In the genomic region with DNA sequence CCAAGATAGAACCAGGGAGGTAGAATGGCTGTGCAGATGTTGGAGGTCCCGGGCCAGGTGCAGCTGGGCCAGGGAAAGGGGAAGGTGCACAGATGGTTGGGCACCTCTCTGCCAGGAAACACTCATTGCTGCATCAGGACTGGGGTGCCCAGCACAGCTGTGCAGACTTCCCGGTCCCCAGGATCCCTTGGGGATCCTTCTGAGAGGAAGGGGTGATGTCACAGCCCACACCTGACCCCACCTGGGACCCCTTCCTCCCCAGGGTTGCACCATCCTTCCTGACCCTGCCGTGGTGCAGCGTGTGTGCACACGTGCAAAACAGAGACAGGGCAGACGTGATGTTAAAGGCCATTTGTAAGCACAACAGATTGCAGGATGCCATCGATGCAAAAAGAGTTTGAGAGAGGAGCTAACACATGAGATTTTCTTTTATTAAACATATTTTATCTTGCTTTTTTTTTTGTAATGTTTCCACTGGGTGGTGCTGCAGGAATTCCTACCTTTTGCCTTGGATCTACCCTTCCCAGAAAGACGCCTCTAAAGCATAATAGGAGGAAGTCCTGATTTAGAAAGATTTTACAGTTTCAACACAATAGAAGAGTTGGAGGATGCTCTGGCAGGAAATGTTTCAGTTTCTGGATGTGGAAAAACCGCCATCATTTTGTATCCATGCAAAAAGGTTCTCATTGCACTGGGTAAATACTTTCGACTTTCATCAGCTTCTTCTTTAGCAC, we compare ENCODE assay signal across 9 cellular contexts. TPM values are rescaled to one million over a fixed set of nuclear protein-coding genes. Genes with fewer than 3 reads are reported as not detected.
DNase-seq lines count a peak whose midpoint lies in the region; ATAC-seq, FAIRE-seq and TF ChIP-seq lines count a peak whose summit lies in the region.
"Had no signal": no experiment of that assay in that cellular context is flagged by ENCODE, and none has a peak within 500 bp of the region (broad histone marks: within the 10 kb centered on the region; RNA-seq: fewer than 3 reads in every experiment).

No MANE protein-coding gene starts in this region.

- no peak overlapping the region for H2AK5ac ChIP-seq in H1 (ENCODE audit: low read depth, low read length)

- no peak overlapping the region for H3K56ac ChIP-seq in H1 (replicated peaks; ENCODE audit: insufficient read length, low read depth, low read length)

- H3K36me3 ChIP-seq in OCI-LY3 (replicated peaks; ENCODE audit: low read depth, low read length) (peaks cover 35% of the 10 kb centered on the region), H1 (ENCODE audit: control insufficient read depth in 2 of 4, insufficient read depth in 4 of 4, low read length in 3 of 4) (no peaks in the 10 kb centered on the region)

- H2AFZ ChIP-seq in OCI-LY3 (ENCODE audit: low read depth, low read length) (no peak overlapping the region), H1 (ENCODE audit: low read length) (no peak overlapping the region)

- H3K9ac ChIP-seq in OCI-LY3 (ENCODE audit: low read length) (no peak overlapping the region), H1 (replicated peaks in 1 of 4; ENCODE audit: extremely low read depth in 1 of 4, low read depth in 3 of 4, low read length in 3 of 4) (no peak overlapping the region; a peak in 1 of 7 replicates)

- H3K27ac ChIP-seq in OCI-LY3 (ENCODE audit: low read length) (no peak overlapping the region), H1 (ENCODE audit: low read depth, low read length) (no peak overlapping the region)

- H2BK120ac ChIP-seq in H1 (replicated peaks; ENCODE audit: low read depth, low read length) = no peak overlapping the region

- no peak for TF ChIP-seq CTCF in OCI-LY3 (IDR thresholded peaks at IDR 0.05; ENCODE audit: low read depth, low read length)
- 0 out of 4 replicates have a peak, but pooled peaks of 1 of the 3 experiments have one; percentile 4 for TF ChIP-seq CTCF in H1 (IDR thresholded peaks at IDR 0.05; ENCODE audit: control extremely low read depth in 1 of 3, insufficient read depth in 1 of 3, low read depth in 1 of 3, low read length in 3 of 3)
- no peak for TF ChIP-seq CTCF in foreskin fibroblast (IDR thresholded peaks at IDR 0.05; ENCODE audit: low read depth, low read length)
- TF ChIP-seq CTCF in lower leg skin (IDR thresholded peaks at IDR 0.05) = no peak

- CTCF ChIA-PET in H1 (lab: Charles Lee; ENCODE audit: partially characterized antibody) = interaction anchor here (0.6 to 5.9 kb wide), 12 partner anchors 10 to 314 kb away, joined by 3 to 40 read pairs (median 4); no protein-coding TSS in a partner anchor

- H4K8ac ChIP-seq in H1 (ENCODE audit: extremely low read depth, insufficient read depth, low read length) = no peak overlapping the region

- no peak overlapping the region for H4K5ac ChIP-seq in H1 (ENCODE audit: insufficient read length, low read depth, low read length)

- TF ChIP-seq POLR2A in H1 (IDR thresholded peaks at IDR 0.05; ENCODE audit: control extremely low read depth in 1 of 2, low read depth in 2 of 2, low read length in 2 of 2) = no peak
- TF ChIP-seq POLR2A in lower leg skin (IDR thresholded peaks at IDR 0.05) = no peak

- 82% methylated on average over 10 of the region's 10 CpGs; no CpG with 5 or more reads in 1 of the 2 experiments for WGBS in H1 (ENCODE audit: extremely low coverage in 1 of 2, insufficient coverage in 1 of 2, insufficient read length in 1 of 2, insufficient replicate concordance in 2 of 2, low coverage in 1 of 2, low lambda C conversion rate in 2 of 2, missing lambda C conversion rate in 1 of 2), 2 experiments
- WGBS in lower leg skin, 2 donors = 59 to 64% methylated on average over 10 of the region's 10 CpGs

- no peak for TF ChIP-seq EP300 in H1 (IDR thresholded peaks at IDR 0.05; ENCODE audit: borderline replicate concordance in 1 of 2, low read depth in 2 of 2, low read length in 2 of 2)

- peaks cover 93% of the 10 kb centered on the region for H4K20me1 ChIP-seq in OCI-LY3 (ENCODE audit: insufficient read depth, low read length)
- H4K20me1 ChIP-seq in H1 (replicated peaks in 1 of 2; ENCODE audit: control insufficient read depth in 1 of 2, insufficient read depth in 2 of 2, low read length in 2 of 2) = no peaks in the 10 kb centered on the region

- peak; percentile 34 to 36 for TF ChIP-seq RAD21 in H1 (IDR thresholded peaks at IDR 0.05 in 1 of 2, conservative IDR thresholded peaks at IDR 0.05 in 1 of 2; ENCODE audit: low read depth in 2 of 2, low read length in 2 of 2)

- H3K18ac ChIP-seq in H1 (ENCODE audit: extremely low read depth, low read length) = no peak overlapping the region

- no peak for ATAC-seq in HG03442 (IDR thresholded peaks at IDR 0.05; ENCODE audit: unreplicated experiment)

- intact Hi-C loops in lower leg skin (cut with DNase I; ENCODE audit: low total_unique reads) = no loop called here

- H2BK5ac ChIP-seq in H1 (ENCODE audit: low read depth, low read length) = no peak overlapping the region

- POLR2A ChIA-PET in H1 (lab: Charles Lee; ENCODE audit: partially characterized antibody) = interaction anchor here (1.1 to 3.5 kb wide), 2 partner anchors 13 to 191 kb away, joined by 3 to 11 read pairs; partner anchors contain the start of gene CDK17

- no peaks in the 10 kb centered on the region; the same call in 1 of the 2 replicates for H3K23me2 ChIP-seq in H1 (ENCODE audit: low read depth, low read length)

- H2BK20ac ChIP-seq in H1 (ENCODE audit: low read length) = no peak overlapping the region

- no peak overlapping the region for H4K91ac ChIP-seq in H1 (replicated peaks; ENCODE audit: insufficient read length, low read length)

- H3K79me2 ChIP-seq in OCI-LY3 (ENCODE audit: low read length) = peaks cover 99% of the 10 kb centered on the region
- H3K79me2 ChIP-seq in H1 (ENCODE audit: control insufficient read depth in 1 of 2, insufficient read depth in 2 of 2, low read length in 2 of 2) = no peaks in the 10 kb centered on the region

- no peak overlapping the region for H2BK12ac ChIP-seq in H1 (ENCODE audit: low read depth, low read length)

- no peak overlapping the region for H3K4ac ChIP-seq in H1 (replicated peaks; ENCODE audit: insufficient read length, low read depth, low read length)

- no peak overlapping the region for H2BK15ac ChIP-seq in H1 (ENCODE audit: low read length)

- H3K4me1 ChIP-seq in OCI-LY3 (ENCODE audit: low read length) = peaks cover 77% of the 10 kb centered on the region
- H3K4me1 ChIP-seq in H1 (replicated peaks in 1 of 4; ENCODE audit: control insufficient read depth in 3 of 4, insufficient read depth in 4 of 4, low read length in 3 of 4) = peaks cover 0 to 9% (median 3%) of the 10 kb centered on the region in 4 experiments; a peak in 3 of 7 replicates

- no peak overlapping the region for H3K23ac ChIP-seq in H1 (ENCODE audit: insufficient read length)

- no peaks in the 10 kb centered on the region for H3K9me3 ChIP-seq in OCI-LY3 (ENCODE audit: insufficient read depth, low read length)
- no peaks in the 10 kb centered on the region for H3K9me3 ChIP-seq in H1 (ENCODE audit: insufficient read depth in 2 of 2, low read depth in 1 of 2, low read length in 1 of 2)

- H3K4me3 ChIP-seq in OCI-LY3 (ENCODE audit: low read length) (peak overlapping the region; percentile 1; the same call in 1 of the 2 replicates), H1 (ENCODE audit: extremely low read depth in 1 of 4, insufficient read depth in 2 of 4, low read depth in 3 of 4, low read length in 4 of 4) (no peak overlapping the region), foreskin fibroblast (ENCODE audit: low read depth in 1 of 2, low read length in 2 of 2) (no peak overlapping the region), lower leg skin (ENCODE audit: low read depth, poor library complexity, severe bottlenecking) (no peak overlapping the region)

- H3K79me1 ChIP-seq in H1 (ENCODE audit: low read depth, low read length) = no peaks in the 10 kb centered on the region

- no peak for FAIRE-seq in H1 (lab: Jason Lieb, UNC)
- FAIRE-seq: GM18507 had no signal

- peak; percentile 39 for DNase-seq in GF-D8 (lab: John Stamatoyannopoulos, UW)
- DNase-seq in H1 (ENCODE audit: low read depth in 1 of 2, low spot score in 2 of 2) = no peak
- DNase-seq in putamen (ENCODE audit: low spot score) = peak; percentile 53
- DNase-seq in foreskin fibroblast = no peak
- no peak for DNase-seq in NCI-H226
- no peak for DNase-seq in lower leg skin (ENCODE audit: low spot score in 2 of 2)

- H3K4me2 ChIP-seq in OCI-LY3 (ENCODE audit: low read length) (peak overlapping the region; percentile 49), H1 (ENCODE audit: insufficient read depth in 1 of 2, low read depth in 2 of 2, low read length in 2 of 2) (no peak overlapping the region)

- no peaks in the 10 kb centered on the region for H3K27me3 ChIP-seq in OCI-LY3 (ENCODE audit: low read depth, low read length)
- H3K27me3 ChIP-seq in H1 (replicated peaks in 1 of 4; ENCODE audit: control insufficient read depth in 3 of 4, extremely low read depth in 1 of 4, insufficient read depth in 3 of 4, low read length in 3 of 4) = no peaks in the 10 kb centered on the region

- H3K14ac ChIP-seq in H1 (ENCODE audit: insufficient read length) = no peak overlapping the region

TF ChIP-seq in H1, 55 proteins besides CTCF, POLR2A, EP300 and RAD21 (continues in another document):
- TF ChIP-seq TBP (IDR thresholded peaks at IDR 0.05; ENCODE audit: low read depth, low read length) (no peak), SRF (IDR thresholded peaks at IDR 0.05; ENCODE audit: low read depth, low read length) (no peak), EGR1 (IDR thresholded peaks at IDR 0.05; ENCODE audit: borderline replicate concordance, low read depth, low read length) (no peak), TEAD4 (IDR thresholded peaks at IDR 0.05; ENCODE audit: low read depth, low read length) (no peak)

RNA-seq across cellular contexts. Expression of gene ELK3, which starts 14.8 kb away (rescaled TPM):
- total RNA-seq in H1 (2021; fragmentation: NEBNext Ultra II Directional; extraction: Animal tissue kit (Norgen Biotek cat#: 25700)) = 13.3 and 14.3 TPM in 2 replicates
- 3.5 and 4.4 TPM in 2 replicates for polyA plus RNA-seq in H1 (2011; rRNA removed)
- polyA plus RNA-seq in H1 (2011; cell fraction: cytosol; rRNA removed) = 3.7 TPM
- 29.8 TPM for polyA plus RNA-seq in H1 (2011; cell fraction: nucleus; rRNA removed)
- 5.1 to 7.2 TPM (median 6.9 TPM) in 4 replicates for polyA plus RNA-seq in H1 (2012, experiment 1 of 2)
- polyA plus RNA-seq in H1 (2012, experiment 2 of 2) = 0.77 TPM
- polyA plus RNA-seq in H1 (2013, experiment 1 of 2) = 20.7 TPM
- polyA plus RNA-seq in H1 (2013, experiment 2 of 2) = 19.2 TPM
- 8.6 and 9.1 TPM in 2 replicates for polyA minus RNA-seq in H1 (2011; rRNA and poly(A)+ RNA removed)
- 6.9 TPM for polyA minus RNA-seq in H1 (2011; cell fraction: cytosol; rRNA and poly(A)+ RNA removed)
- 15.2 TPM for polyA minus RNA-seq in H1 (2011; cell fraction: nucleus; rRNA and poly(A)+ RNA removed)
- total RNA-seq in lower leg skin = 10 to 100 TPM in 1 of 4 donors, 1 to 10 TPM in 3; 8.4 to 12.9 (median 9.5) TPM

Comparison
In these comparisons a context has a peak if more than half of its experiments do, and no peak if none do; other contexts are left out.
1. DNase-seq: peak in GF-D8 (single experiment) and putamen (single experiment); none in H1 (0 of 2), foreskin fibroblast (0 of 2), NCI-H226 (single experiment) and lower leg skin (0 of 2).